8 cellular contexts compared by ENCODE assay signal in the genomic region with DNA sequence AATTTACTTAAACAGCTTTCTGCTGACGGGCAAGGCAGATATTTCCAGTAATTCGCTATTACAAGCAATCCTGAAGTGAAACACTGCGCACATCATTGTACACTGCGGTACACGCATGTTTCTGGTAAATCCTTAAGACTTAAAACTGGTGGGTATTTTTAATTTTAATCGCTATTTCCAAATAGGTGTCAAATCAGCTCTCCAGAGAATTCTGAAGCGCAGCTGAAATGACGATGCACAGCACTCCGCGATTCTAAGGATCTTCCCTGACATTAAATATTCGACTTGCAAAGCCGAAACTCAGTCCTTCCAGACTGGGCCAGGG. TPM values are rescaled to one million over a fixed set of nuclear protein-coding genes. Genes with fewer than 3 reads are reported as not detected.
DNase-seq lines count a peak whose midpoint lies in the region; ATAC-seq, FAIRE-seq and TF ChIP-seq lines count a peak whose summit lies in the region.

No MANE protein-coding gene starts in this region.

- peak overlapping the region; percentile 89 for H3K4me3 ChIP-seq in K562
- peak overlapping the region; percentile 93 for H3K4me3 ChIP-seq in lung
- peak overlapping the region; percentile 69 to 94 for H3K4me3 ChIP-seq in aorta (ENCODE audit: low read length in 2 of 2)

- H3K4me2 ChIP-seq in K562 (ENCODE audit: insufficient read depth, low read length) = peak overlapping the region; percentile 90

- H3K36me3 Mint-ChIP-seq in activated CD4-positive, alpha-beta T cell treated with anti-CD3 and anti-CD28 coated beads for 36 hours (ENCODE audit: low read depth) = peaks cover 27% of the 10 kb centered on the region

- no peak for TF ChIP-seq EP300 in K562 (IDR thresholded peaks at IDR 0.05; ENCODE audit: low read length)

- H3K4me3 Mint-ChIP-seq in activated CD4-positive, alpha-beta T cell treated with anti-CD3 and anti-CD28 coated beads for 36 hours = peak overlapping the region; percentile 98

- H3K27me3 ChIP-seq in K562 (ENCODE audit: control insufficient read depth in 2 of 2, insufficient read depth in 2 of 2, low read length in 2 of 2) (no peaks in the 10 kb centered on the region), lung (ENCODE audit: control insufficient read depth, insufficient read depth) (no peaks in the 10 kb centered on the region), aorta (ENCODE audit: control insufficient read depth in 1 of 2, insufficient read depth in 2 of 2, low read length in 1 of 2) (no peaks in the 10 kb centered on the region)

- 2% methylated on average over 11 of the region's 12 CpGs for WGBS in K562 (ENCODE audit: insufficient coverage, low coverage, missing lambda C conversion rate)
- WGBS in lung, 2 donors = 0 to 1% methylated on average over 12 of the region's 12 CpGs
- WGBS in aorta, 2 donors = 0 to 1% methylated on average over 12 of the region's 12 CpGs

- no peaks in the 10 kb centered on the region for H4K20me1 ChIP-seq in K562 (replicated peaks; ENCODE audit: control insufficient read depth, insufficient read depth, low read length)

- no peak for TF ChIP-seq RAD21 in K562 (CRISPR knock-in tag; conservative IDR thresholded peaks at IDR 0.05 in 1 of 2, IDR thresholded peaks at IDR 0.05 in 1 of 2)

- peak overlapping the region; percentile 98 for H3K27ac Mint-ChIP-seq in activated CD4-positive, alpha-beta T cell treated with anti-CD3 and anti-CD28 coated beads for 36 hours

- H3K79me2 ChIP-seq in K562 (ENCODE audit: control insufficient read depth, insufficient read depth, low read length) = peaks cover 16% of the 10 kb centered on the region

- H3K36me3 ChIP-seq in K562 (ENCODE audit: control insufficient read depth, insufficient read depth, low read length) = peaks cover 24% of the 10 kb centered on the region
- H3K36me3 ChIP-seq in lung (ENCODE audit: control insufficient read depth in 2 of 2, insufficient read depth in 2 of 2, low read length in 2 of 2) = peaks cover 13 to 15% of the 10 kb centered on the region in 2 donors
- H3K36me3 ChIP-seq in aorta (ENCODE audit: control insufficient read depth in 1 of 2, insufficient read depth in 2 of 2, low read length in 1 of 2) = peaks cover 0 to 4% of the 10 kb centered on the region in 2 donors

- no peaks in the 10 kb centered on the region for H3K9me3 Mint-ChIP-seq in activated CD4-positive, alpha-beta T cell treated with anti-CD3 and anti-CD28 coated beads for 36 hours (ENCODE audit: low read depth)

- peak overlapping the region; percentile 94 to 96 for H3K9ac ChIP-seq in K562 (ENCODE audit: insufficient read depth in 1 of 2, low read depth in 2 of 2, low read length in 2 of 2)

- BruUV-seq in K562 (replicated peaks; lab: Mats Ljungman, UMichigan) = TSS peak; percentile 73

- no peaks in the 10 kb centered on the region for H3K9me3 ChIP-seq in K562 (replicated peaks; ENCODE audit: control insufficient read depth, insufficient read depth, low read depth, low read length)
- no peaks in the 10 kb centered on the region for H3K9me3 ChIP-seq in lung (ENCODE audit: control insufficient read depth in 2 of 2, insufficient read depth in 1 of 2, low read length in 1 of 2)
- H3K9me3 ChIP-seq in aorta (ENCODE audit: control insufficient read depth, low read length) = no peaks in the 10 kb centered on the region

- DNase-seq in activated CD4-positive, alpha-beta T cell treated with anti-CD3 and anti-CD28 coated beads for 36 hours = peak; percentile 17
- DNase-seq in activated CD4-positive, alpha-beta T cell treated with anti-CD3 and anti-CD28 coated beads for 4 hours = no peak
- DNase-seq in K562 (ENCODE audit: extremely low read depth in 1 of 4, low spot score in 3 of 4) = no peak
- no peak for DNase-seq in lung (ENCODE audit: low spot score)
- DNase-seq in aorta = no peak
- no peak for DNase-seq in NCI-H2171 (lab: John Stamatoyannopoulos, UW)
- DNase-seq in activated effector memory CD4-positive, alpha-beta T cell treated with anti-CD3 and anti-CD28 coated beads, Interleukin-2, amount 50 U/mL, for 16 hours = no peak

- intact Hi-C loops in activated CD4-positive, alpha-beta T cell treated with anti-CD3 and anti-CD28 coated beads for 36 hours (cut with DNase I, micrococcal nuclease) = loop anchor here (1.0 to 5.0 kb wide), 8 partner anchors 43 to 1830 kb away; a partner anchor contains a TSS
- intact Hi-C loops in K562 (cut with micrococcal nuclease) (no loop called here), aorta (cut with DNase I) (loop anchor here in 1 of 2 donors (1.0 to 5.0 kb wide), 2 partner anchors 43 to 295 kb away; a partner anchor contains a TSS)

- no peak for TF ChIP-seq POLR2A in K562 (conservative IDR thresholded peaks at IDR 0.05)

- H3K27me3 Mint-ChIP-seq in activated CD4-positive, alpha-beta T cell treated with anti-CD3 and anti-CD28 coated beads for 36 hours = no peaks in the 10 kb centered on the region

- peak overlapping the region; percentile 94 for H2AFZ ChIP-seq in K562 (ENCODE audit: low read depth, low read length)

- TF ChIP-seq CTCF in K562 (IDR thresholded peaks at IDR 0.05 in 2 of 3, conservative IDR thresholded peaks at IDR 0.05 in 1 of 3; ENCODE audit: insufficient read depth in 2 of 3, low read depth in 1 of 3, low read length in 3 of 3) = no peak
- TF ChIP-seq CTCF in lung (IDR thresholded peaks at IDR 0.05; ENCODE audit: control extremely low read depth, extremely low read depth) = no peak

- peaks cover 26% of the 10 kb centered on the region for H3K4me1 Mint-ChIP-seq in activated CD4-positive, alpha-beta T cell treated with anti-CD3 and anti-CD28 coated beads for 36 hours

- H3K27ac ChIP-seq in K562 (ENCODE audit: extremely low read depth, low read depth, low read length) = peak overlapping the region; percentile 92
- H3K27ac ChIP-seq in lung (ENCODE audit: low read depth in 1 of 2, low read length in 1 of 2) = peak overlapping the region; percentile 97 to 99
- H3K27ac ChIP-seq in aorta (ENCODE audit: low read depth in 1 of 2, low read length in 2 of 2) = peak overlapping the region; percentile 46 to 76

- CTCF ChIA-PET in activated CD4-positive, alpha-beta T cell treated with anti-CD3 and anti-CD28 coated beads for 36 hours (lab: Charles Lee) = interaction anchor here (1.0 to 3.2 kb wide), 4 partner anchors 12 to 88 kb away, joined by 3 to 14 read pairs (median 4); no protein-coding TSS in a partner anchor
- CTCF ChIA-PET in K562 (lab: Yijun Ruan, JAX; ENCODE audit: low intra/inter-chr PET ratio) = no interaction called here

- H3K4me1 ChIP-seq in K562 (replicated peaks in 1 of 2; ENCODE audit: control insufficient read depth in 2 of 2, insufficient read depth in 2 of 2, low read length in 2 of 2) (peaks cover 4 to 8% of the 10 kb centered on the region in 2 experiments; a peak in 3 of 5 replicates), lung (ENCODE audit: control insufficient read depth in 2 of 2, insufficient read depth in 2 of 2, low read length in 2 of 2) (peaks cover 4 to 6% of the 10 kb centered on the region in 2 donors), aorta (ENCODE audit: control insufficient read depth in 1 of 2, insufficient read depth in 2 of 2, low read length in 2 of 2) (no peaks in the 10 kb centered on the region)

- POLR2A ChIA-PET in activated CD4-positive, alpha-beta T cell treated with anti-CD3 and anti-CD28 coated beads for 36 hours (lab: Charles Lee) = no interaction called here
- POLR2A ChIA-PET in K562 (lab: Yijun Ruan, JAX) = interaction anchor here (0.6 to 1.9 kb wide), 9 partner anchors 13 to 540 kb away, joined by 3 to 7 read pairs (median 3); no protein-coding TSS in a partner anchor

- FAIRE-seq in K562 (lab: Jason Lieb, UNC) = no peak

- no peaks in the 10 kb centered on the region for H3K9me1 ChIP-seq in K562 (ENCODE audit: control insufficient read depth, insufficient read depth, low read length)

- peak; percentile 7 for ATAC-seq in activated CD4-positive, alpha-beta T cell treated with anti-CD3 and anti-CD28 coated beads for 36 hours
- ATAC-seq in HG03460 (IDR thresholded peaks at IDR 0.05; ENCODE audit: unreplicated experiment) (peak; percentile 7), K562 (peak; percentile 7), lung (ENCODE audit: insufficient read depth, low FRiP score) (no peak), aorta (ENCODE audit: low FRiP score) (no peak)

- in situ Hi-C loops in K562 (cut with MboI) = no loop called here

RNA-seq across cellular contexts. Expression of a gene that starts 0.3 kb away (rescaled TPM):
- 10 to 100 TPM; 14.6 to 25.3 TPM for total RNA-seq in activated CD4-positive, alpha-beta T cell treated with anti-CD3 and anti-CD28 coated beads for 36 hours
- total RNA-seq in K562 (2011; cell fraction: chromatin; rRNA removed; ENCODE audit: low replicate concordance) = 12.5 and 20.9 TPM in 2 replicates
- 14.2 and 15.4 TPM in 2 replicates for total RNA-seq in K562 (2011; cell fraction: nucleolus; rRNA removed)
- 24.1 and 30.4 TPM in 2 replicates for total RNA-seq in K562 (2011; cell fraction: nucleoplasm; rRNA removed)
- total RNA-seq in K562 (2014; rRNA removed) = 10.0 and 11.1 TPM in 2 replicates
- 19.6 and 21.6 TPM in 2 replicates for total RNA-seq in K562 (2014; rRNA removed; fragmentation: Illumina TruSeq; extraction: Trizol)
- 11.5 and 12.0 TPM in 2 replicates for total RNA-seq in K562 (2015; rRNA removed; fragmentation: Illumina TruSeq; extraction: Trizol)
- 14.8 and 15.3 TPM in 2 replicates for total RNA-seq in K562 (2021)
- polyA plus RNA-seq in K562 (2011; rRNA removed) = 32.0 and 40.0 TPM in 2 replicates
- polyA plus RNA-seq in K562 (2011; cell fraction: cytosol; rRNA removed) = 14.0 and 37.2 TPM in 2 replicates
- polyA plus RNA-seq in K562 (2011; cell fraction: nucleus; rRNA removed) = 6.9 and 11.4 TPM in 2 replicates
- 17.0 and 19.0 TPM in 2 replicates for polyA plus RNA-seq in K562 (2012)
- 13.8 and 14.3 TPM in 2 replicates for polyA plus RNA-seq in K562 (2014; fragmentation: Illumina TruSeq; extraction: Trizol)
- polyA plus RNA-seq in K562 (2014; fragmentation: Nextera tagmentation; extraction: Ambion mirVana) = 10 to 100 TPM in 1 of 2 experiments, 1 to 10 TPM in 1; 9.1 to 11.1 TPM
- polyA plus RNA-seq in K562 (2014; rRNA removed) = 23.8 and 29.1 TPM in 2 replicates
- 20.5 and 23.5 TPM in 2 replicates for polyA minus RNA-seq in K562 (2011; rRNA and poly(A)+ RNA removed)
- polyA minus RNA-seq in K562 (2011; cell fraction: cytosol; rRNA and poly(A)+ RNA removed) = 6.1 and 6.6 TPM in 2 replicates
- 4.7 and 5.9 TPM in 2 replicates for polyA minus RNA-seq in K562 (2011; cell fraction: nucleus; rRNA and poly(A)+ RNA removed)
- total RNA-seq in lung = 10 to 100 TPM; 28.2 to 31.3 TPM
- polyA plus RNA-seq in lung = 10 to 100 TPM; 27.5 to 30.1 TPM
- total RNA-seq in aorta = 10 to 100 TPM; 14.8 to 15.6 TPM
- 10 to 100 TPM; 21.0 to 27.8 TPM for polyA plus RNA-seq in aorta

RNA-seq across cellular contexts. Expression of a gene that starts 20.9 kb away (rescaled TPM):
- total RNA-seq in activated CD4-positive, alpha-beta T cell treated with anti-CD3 and anti-CD28 coated beads for 36 hours = not detected
- total RNA-seq in K562 (2011; cell fraction: chromatin; rRNA removed; ENCODE audit: low replicate concordance) = not detected in 2 replicates
- total RNA-seq in K562 (2011; cell fraction: nucleolus; rRNA removed) = not detected in 2 replicates
- total RNA-seq in K562 (2011; cell fraction: nucleoplasm; rRNA removed) = not detected in 2 replicates
- total RNA-seq in K562 (2014; rRNA removed) (not detected in 2 replicates), K562 (2014; rRNA removed; fragmentation: Illumina TruSeq; extraction: Trizol) (not detected in 2 replicates), K562 (2015; rRNA removed; fragmentation: Illumina TruSeq; extraction: Trizol) (not detected in 2 replicates), K562 (2021) (not detected in 2 replicates), lung (not detected), aorta (not detected)
- polyA plus RNA-seq in K562 (2011; rRNA removed) (not detected in 2 replicates), K562 (2014; fragmentation: Illumina TruSeq; extraction: Trizol) (not detected in 2 replicates), K562 (2014; fragmentation: Nextera tagmentation; extraction: Ambion mirVana) (not detected), K562 (2014; rRNA removed) (not detected in 2 replicates), lung (not detected), aorta (not detected)
- not detected in 2 replicates for polyA plus RNA-seq in K562 (2011; cell fraction: cytosol; rRNA removed)
- 0.10 TPM in 1 of 2 replicates, not detected in the other for polyA plus RNA-seq in K562 (2011; cell fraction: nucleus; rRNA removed)
- not detected in 2 replicates for polyA plus RNA-seq in K562 (2012)
- polyA minus RNA-seq in K562 (2011; rRNA and poly(A)+ RNA removed) = not detected in 2 replicates
- polyA minus RNA-seq in K562 (2011; cell fraction: cytosol; rRNA and poly(A)+ RNA removed) = not detected in 2 replicates
- not detected in 2 replicates for polyA minus RNA-seq in K562 (2011; cell fraction: nucleus; rRNA and poly(A)+ RNA removed)

RNA-seq across cellular contexts. Expression of a gene that starts 42.3 kb away (rescaled TPM):
- 10 to 100 TPM; 65.6 to 74.3 TPM for total RNA-seq in activated CD4-positive, alpha-beta T cell treated with anti-CD3 and anti-CD28 coated beads for 36 hours
- 19.5 and 40.6 TPM in 2 replicates for total RNA-seq in K562 (2011; cell fraction: chromatin; rRNA removed; ENCODE audit: low replicate concordance)
- 12.2 and 14.2 TPM in 2 replicates for total RNA-seq in K562 (2011; cell fraction: nucleolus; rRNA removed)
- total RNA-seq in K562 (2011; cell fraction: nucleoplasm; rRNA removed) = 17.2 and 20.7 TPM in 2 replicates
- 121 and 133 TPM in 2 replicates for total RNA-seq in K562 (2014; rRNA removed)
- total RNA-seq in K562 (2014; rRNA removed; fragmentation: Illumina TruSeq; extraction: Trizol) = 154 and 156 TPM in 2 replicates
- 165 and 172 TPM in 2 replicates for total RNA-seq in K562 (2015; rRNA removed; fragmentation: Illumina TruSeq; extraction: Trizol)
- total RNA-seq in K562 (2021) = 72.9 and 73.4 TPM in 2 replicates
- polyA plus RNA-seq in K562 (2011; rRNA removed) = 28.9 and 44.5 TPM in 2 replicates
- polyA plus RNA-seq in K562 (2011; cell fraction: cytosol; rRNA removed) = 5.4 and 10.3 TPM in 2 replicates
- polyA plus RNA-seq in K562 (2011; cell fraction: nucleus; rRNA removed) = 8.3 and 11.1 TPM in 2 replicates
- polyA plus RNA-seq in K562 (2012) = 48.3 and 109 TPM in 2 replicates
- 128 and 166 TPM in 2 replicates for polyA plus RNA-seq in K562 (2014; fragmentation: Illumina TruSeq; extraction: Trizol)
- 10 to 100 TPM; 28.3 to 28.9 TPM for polyA plus RNA-seq in K562 (2014; fragmentation: Nextera tagmentation; extraction: Ambion mirVana)
- 112 and 127 TPM in 2 replicates for polyA plus RNA-seq in K562 (2014; rRNA removed)
- 25.1 and 27.9 TPM in 2 replicates for polyA minus RNA-seq in K562 (2011; rRNA and poly(A)+ RNA removed)
- 10.1 and 12.6 TPM in 2 replicates for polyA minus RNA-seq in K562 (2011; cell fraction: cytosol; rRNA and poly(A)+ RNA removed)
- polyA minus RNA-seq in K562 (2011; cell fraction: nucleus; rRNA and poly(A)+ RNA removed) = 10.6 and 19.1 TPM in 2 replicates
- total RNA-seq in lung = 10 to 100 TPM in 1 of 2 donors, 1 to 10 TPM in 1; 9.3 to 11.8 TPM
- polyA plus RNA-seq in lung = 10 to 100 TPM; 17.0 to 19.5 TPM
- 10 to 100 TPM in 1 of 2 donors, 1 to 10 TPM in 1; 9.6 to 12.1 TPM for total RNA-seq in aorta
- polyA plus RNA-seq in aorta = 10 to 100 TPM; 12.1 to 14.8 TPM

RNA-seq across cellular contexts. Expression of a gene that starts 42.4 kb away (rescaled TPM):
- total RNA-seq in activated CD4-positive, alpha-beta T cell treated with anti-CD3 and anti-CD28 coated beads for 36 hours = 1 to 10 TPM; 3.3 to 3.8 TPM
- 11.7 and 15.6 TPM in 2 replicates for total RNA-seq in K562 (2011; cell fraction: chromatin; rRNA removed; ENCODE audit: low replicate concordance)
- total RNA-seq in K562 (2011; cell fraction: nucleolus; rRNA removed) = 6.3 and 7.4 TPM in 2 replicates
- 5.8 and 9.2 TPM in 2 replicates for total RNA-seq in K562 (2011; cell fraction: nucleoplasm; rRNA removed)
- 3.2 and 7.0 TPM in 2 replicates for total RNA-seq in K562 (2014; rRNA removed)
- 4.2 and 5.6 TPM in 2 replicates for total RNA-seq in K562 (2014; rRNA removed; fragmentation: Illumina TruSeq; extraction: Trizol)
- 3.9 and 4.6 TPM in 2 replicates for total RNA-seq in K562 (2015; rRNA removed; fragmentation: Illumina TruSeq; extraction: Trizol)
- 2.9 and 3.6 TPM in 2 replicates for total RNA-seq in K562 (2021)
- polyA plus RNA-seq in K562 (2011; rRNA removed) = 4.4 and 4.7 TPM in 2 replicates
- polyA plus RNA-seq in K562 (2011; cell fraction: cytosol; rRNA removed) = 2.4 and 2.9 TPM in 2 replicates
- polyA plus RNA-seq in K562 (2011; cell fraction: nucleus; rRNA removed) = 5.0 and 9.3 TPM in 2 replicates
- polyA plus RNA-seq in K562 (2012) = 2.3 TPM in 2 replicates
- 4.2 and 4.4 TPM in 2 replicates for polyA plus RNA-seq in K562 (2014; fragmentation: Illumina TruSeq; extraction: Trizol)
- polyA plus RNA-seq in K562 (2014; fragmentation: Nextera tagmentation; extraction: Ambion mirVana) = under 1 TPM; 0.49 to 0.69 TPM
- polyA plus RNA-seq in K562 (2014; rRNA removed) = 5.6 and 8.0 TPM in 2 replicates
- polyA minus RNA-seq in K562 (2011; rRNA and poly(A)+ RNA removed) = 7.6 and 8.5 TPM in 2 replicates
- polyA minus RNA-seq in K562 (2011; cell fraction: cytosol; rRNA and poly(A)+ RNA removed) = 2.4 and 2.8 TPM in 2 replicates
- 5.7 and 7.8 TPM in 2 replicates for polyA minus RNA-seq in K562 (2011; cell fraction: nucleus; rRNA and poly(A)+ RNA removed)
- 1 to 10 TPM; 4.8 to 9.0 TPM for total RNA-seq in lung
- polyA plus RNA-seq in lung = 1 to 10 TPM; 1.8 to 3.5 TPM
- 1 to 10 TPM; 4.9 to 7.4 TPM for total RNA-seq in aorta
- polyA plus RNA-seq in aorta = 1 to 10 TPM; 1.4 to 4.8 TPM

Comparison
In these comparisons a context has a peak if more than half of its experiments do, and no peak if none do; other contexts are left out.
1. ATAC-seq: peak in activated CD4-positive, alpha-beta T cell treated with anti-CD3 and anti-CD28 coated beads for 36 hours (single experiment), HG03460 (single experiment) and K562 (single experiment); none in lung (single experiment) and aorta (single experiment).
2. Peak in every context shown above with its lines, with median percentiles within 50 percentile points of each other: H3K27ac ChIP-seq and H3K4me3 ChIP-seq.